ENCODE assay signal across 8 cellular contexts in genomic region chr9:93500571-93501298, GRCh38. TPM values are rescaled to one million over a fixed set of nuclear protein-coding genes. Genes with fewer than 3 reads are reported as not detected.
DNase-seq lines count a peak whose midpoint lies in the region; ATAC-seq and TF ChIP-seq lines count a peak whose summit lies in the region.

No MANE protein-coding gene starts in this region.

- no peak overlapping the region for H2BK12ac ChIP-seq in H9 (ENCODE audit: insufficient read length, low read depth, low read length)

- no peak overlapping the region for H4K8ac ChIP-seq in H9 (replicated peaks; ENCODE audit: insufficient read length, low read depth, low read length)

- H3K27me3 ChIP-seq in H9 (ENCODE audit: insufficient read depth, low read length) (no peaks in the 10 kb centered on the region), fibroblast of lung (ENCODE audit: control insufficient read depth, insufficient read depth, low read length) (no peaks in the 10 kb centered on the region), skeletal muscle tissue (ENCODE audit: control insufficient read depth in 3 of 3, insufficient read depth in 3 of 3, low read length in 3 of 3) (no peaks in the 10 kb centered on the region), WERI-Rb-1 (ENCODE audit: insufficient read depth, low read depth, severe bottlenecking) (no peaks in the 10 kb centered on the region)

- no peak for DNase-seq in H9
- no peak for DNase-seq in T-helper 17 cell
- no peak for DNase-seq in fibroblast of lung (ENCODE audit: low read depth in 2 of 2)
- DNase-seq in WERI-Rb-1 = no peak
- no peak for DNase-seq in HCEC 1CT

- H3K18ac ChIP-seq in H9 (ENCODE audit: insufficient read length, low read depth, low read length) = no peak overlapping the region

- no peak overlapping the region for H2AK5ac ChIP-seq in H9 (ENCODE audit: insufficient read length, low read length)

- H3K4me2 ChIP-seq in H9 (ENCODE audit: insufficient read depth, insufficient read length, low read length) (no peak overlapping the region), fibroblast of lung (ENCODE audit: extremely low read depth, insufficient read depth, low read length) (peak overlapping the region; percentile 93)

- ATAC-seq in T-helper 17 cell (no peak), GM18867 (IDR thresholded peaks at IDR 0.05; ENCODE audit: unreplicated experiment) (no peak), HG02981 (IDR thresholded peaks at IDR 0.05; ENCODE audit: unreplicated experiment) (no peak)

- no peak overlapping the region for H4K91ac ChIP-seq in H9 (ENCODE audit: insufficient read length, low read depth, low read length)

- H3K27ac Mint-ChIP-seq in H9 (peak overlapping the region in 2 of 3 experiments; percentile 28 to 75; a peak in 3 of 7 replicates), T-helper 17 cell (peak overlapping the region; percentile 97)

- H3K14ac ChIP-seq in H9 (ENCODE audit: insufficient read depth, low read length) = no peak overlapping the region

- H4K20me1 ChIP-seq in H9 (ENCODE audit: control insufficient read depth, insufficient read depth, insufficient read length) (no peaks in the 10 kb centered on the region), fibroblast of lung (ENCODE audit: control insufficient read depth, extremely low read depth, insufficient read depth, low read length) (no peaks in the 10 kb centered on the region)

- no CpG with 5 or more reads among the region's 4 CpGs for WGBS in H9 (ENCODE audit: extremely low coverage, insufficient read length, low lambda C conversion rate)

- H3K27me3 Mint-ChIP-seq in H9 (ENCODE audit: low read depth) (no peaks in the 10 kb centered on the region), T-helper 17 cell (no peaks in the 10 kb centered on the region)

- no peak overlapping the region for H2BK20ac ChIP-seq in H9 (ENCODE audit: low read depth, low read length, poor library complexity, severe bottlenecking)

- H2BK15ac ChIP-seq in H9 (ENCODE audit: low read depth, low read length) = no peak overlapping the region

- no peaks in the 10 kb centered on the region for H3K79me2 ChIP-seq in H9 (ENCODE audit: insufficient read depth, low read length)
- peaks cover 39% of the 10 kb centered on the region for H3K79me2 ChIP-seq in fibroblast of lung (ENCODE audit: control insufficient read depth, insufficient read depth, low read length)

- H3K79me1 ChIP-seq in H9 (ENCODE audit: insufficient read depth, low read depth, low read length, poor library complexity, severe bottlenecking) = peaks cover 2% of the 10 kb centered on the region

- no peak overlapping the region for H3K23ac ChIP-seq in H9 (ENCODE audit: insufficient read length, low read depth, low read length)

- no peak overlapping the region for H2BK5ac ChIP-seq in H9 (ENCODE audit: insufficient read length, low read length)

- H3K4me3 Mint-ChIP-seq in H9 (no peak overlapping the region), T-helper 17 cell (peak overlapping the region; percentile 96)

- H3K4ac ChIP-seq in H9 (ENCODE audit: low read depth, low read length) = no peak overlapping the region

- H3K9me3 ChIP-seq in H9 (ENCODE audit: control insufficient read depth, low read depth, low read length) = no peaks in the 10 kb centered on the region
- no peaks in the 10 kb centered on the region for H3K9me3 ChIP-seq in T-helper 17 cell (ENCODE audit: control insufficient read depth, low read length, poor library complexity, severe bottlenecking)
- no peaks in the 10 kb centered on the region for H3K9me3 ChIP-seq in fibroblast of lung (ENCODE audit: control insufficient read depth, insufficient read depth, low read depth, low read length)
- no peaks in the 10 kb centered on the region for H3K9me3 ChIP-seq in skeletal muscle tissue (ENCODE audit: control insufficient read depth in 3 of 3, low read length in 3 of 3)
- no peaks in the 10 kb centered on the region for H3K9me3 ChIP-seq in WERI-Rb-1 (ENCODE audit: severe bottlenecking)

- no peak overlapping the region for H3T11ph ChIP-seq in H9 (ENCODE audit: low read length)

- H3K36me3 ChIP-seq in fibroblast of lung (ENCODE audit: control insufficient read depth, insufficient read depth, low read length) (peaks cover 9% of the 10 kb centered on the region), skeletal muscle tissue (ENCODE audit: control insufficient read depth in 3 of 3, insufficient read depth in 3 of 3, low read length in 3 of 3) (peaks cover 16 to 34% (median 24%) of the 10 kb centered on the region in 3 donors), WERI-Rb-1 (peaks cover 57% of the 10 kb centered on the region)

- no peak overlapping the region for H3K27ac ChIP-seq in H9 (ENCODE audit: insufficient read length, low read depth, low read length)
- H3K27ac ChIP-seq in fibroblast of lung (ENCODE audit: insufficient read depth, low read length) = peak overlapping the region; percentile 74
- H3K27ac ChIP-seq in skeletal muscle tissue (ENCODE audit: low read depth, low read length) = peak overlapping the region; percentile 48
- no peak overlapping the region for H3K27ac ChIP-seq in WERI-Rb-1

- no peak overlapping the region for H2BK120ac ChIP-seq in H9 (ENCODE audit: low read depth, low read length, poor library complexity, severe bottlenecking)

- H3K9me3 Mint-ChIP-seq in H9 = no peaks in the 10 kb centered on the region

- H4K5ac ChIP-seq in H9 (ENCODE audit: insufficient read length, low read depth, low read length) = no peak overlapping the region

- peak overlapping the region; percentile 18 to 59 (median 50) for H3K4me3 ChIP-seq in fibroblast of lung (replicated peaks in 1 of 4; ENCODE audit: control extremely low read depth in 1 of 4, insufficient read depth in 1 of 4, low read depth in 3 of 4, low read length in 4 of 4)
- H3K4me3 ChIP-seq in skeletal muscle tissue (ENCODE audit: low read length in 3 of 3) = peak overlapping the region; percentile 40 to 61 (median 41)
- H3K4me3 ChIP-seq in WERI-Rb-1 (ENCODE audit: low read depth, low read length) = no peak overlapping the region

- H3K9ac ChIP-seq in H9 (ENCODE audit: extremely low read depth, insufficient read length, low read length) (no peak overlapping the region), fibroblast of lung (ENCODE audit: insufficient read depth, low read length) (no peak overlapping the region), skeletal muscle tissue (ENCODE audit: low read depth in 1 of 3, low read length in 3 of 3) (peak overlapping the region in 2 of 3 donors; percentile 2 to 18)

- no peak overlapping the region for H2AFZ ChIP-seq in H9 (ENCODE audit: low read length)
- H2AFZ ChIP-seq in fibroblast of lung (ENCODE audit: low read length) = no peak overlapping the region

- TF ChIP-seq CTCF in H9 (conservative IDR thresholded peaks at IDR 0.05) (no peak), fibroblast of lung (conservative IDR thresholded peaks at IDR 0.05 in 1 of 2, IDR thresholded peaks at IDR 0.05 in 1 of 2; ENCODE audit: low read depth in 1 of 2, low read length in 2 of 2) (no peak), WERI-Rb-1 (IDR thresholded peaks at IDR 0.05; ENCODE audit: low read depth, low read length) (no peak)

- H3K23me2 ChIP-seq in H9 (ENCODE audit: insufficient read length, low read depth, low read length, poor library complexity, severe bottlenecking) = no peaks in the 10 kb centered on the region

- peaks cover 27 to 77% (median 48%) of the 10 kb centered on the region in 3 experiments for H3K36me3 Mint-ChIP-seq in H9 (ENCODE audit: insufficient read depth in 1 of 3, low read depth in 3 of 3)
- peaks cover 21% of the 10 kb centered on the region for H3K36me3 Mint-ChIP-seq in T-helper 17 cell (ENCODE audit: low read depth)

- no peak overlapping the region for H3K56ac ChIP-seq in H9 (ENCODE audit: insufficient read length, low read depth, low read length)

- no peaks in the 10 kb centered on the region for H3K4me1 ChIP-seq in H9 (ENCODE audit: insufficient read depth, low read length)
- H3K4me1 ChIP-seq in fibroblast of lung (ENCODE audit: control insufficient read depth, extremely low read depth, insufficient read depth, low read length) = no peaks in the 10 kb centered on the region
- H3K4me1 ChIP-seq in skeletal muscle tissue (ENCODE audit: control insufficient read depth in 3 of 3, insufficient read depth in 3 of 3, low read length in 3 of 3) = peaks cover 0 to 21% (median 9%) of the 10 kb centered on the region in 3 donors

- no peaks in the 10 kb centered on the region for H3K4me1 Mint-ChIP-seq in H9
- peaks cover 49% of the 10 kb centered on the region for H3K4me1 Mint-ChIP-seq in T-helper 17 cell

RNA-seq across cellular contexts. Expression of gene FAM120AOS, which starts 47.4 kb away (rescaled TPM):
- 53.6 and 53.7 TPM in 2 replicates for total RNA-seq in H9 (2021)
- 10 to 100 TPM; 34.8 to 38.8 TPM for total RNA-seq in T-helper 17 cell
- total RNA-seq in fibroblast of lung = 30.6 and 38.8 TPM in 2 replicates
- 39.0 and 44.1 TPM in 2 replicates for polyA plus RNA-seq in fibroblast of lung
- 30.4 and 30.5 TPM in 2 replicates for polyA plus RNA-seq in fibroblast of lung (2012)
- polyA minus RNA-seq in fibroblast of lung (ENCODE audit: low replicate concordance) = 10.4 and 11.6 TPM in 2 replicates
- total RNA-seq in skeletal muscle tissue = 24.5 TPM

RNA-seq across cellular contexts. Expression of gene FAM120A, which starts 49.2 kb away (rescaled TPM):
- 57.3 and 57.7 TPM in 2 replicates for total RNA-seq in H9 (2021)
- total RNA-seq in T-helper 17 cell = 10 to 100 TPM; 76.9 to 83.6 TPM
- 93.0 and 136 TPM in 2 replicates for total RNA-seq in fibroblast of lung
- 85.8 and 92.9 TPM in 2 replicates for polyA plus RNA-seq in fibroblast of lung
- 97.8 and 100 TPM in 2 replicates for polyA plus RNA-seq in fibroblast of lung (2012)
- polyA minus RNA-seq in fibroblast of lung (ENCODE audit: low replicate concordance) = 193 and 214 TPM in 2 replicates
- 111 TPM for total RNA-seq in skeletal muscle tissue

Comparison
In these comparisons a context has a peak if more than half of its experiments do, and no peak if none do; other contexts are left out.
1. H3K27ac ChIP-seq: peak in fibroblast of lung (single experiment) and skeletal muscle tissue (single experiment); none in H9 (single experiment) and WERI-Rb-1 (single experiment).
2. H3K9ac ChIP-seq: peak in skeletal muscle tissue (2 of 3); none in H9 (single experiment) and fibroblast of lung (single experiment).